In genomic region chr18:37669991-37670534, GRCh38 we compare ENCODE assay signal across 29 cellular contexts.
A peak's percentile ranks its signal among the peaks of the same experiment; 100 is the strongest.
DNase-seq lines count a peak whose midpoint lies in the region; TF ChIP-seq lines count a peak whose summit lies in the region.
"Had no signal": no experiment of that assay in that cellular context is flagged by ENCODE, and none has a peak within 500 bp of the region (broad histone marks: within the 10 kb centered on the region; RNA-seq: fewer than 3 reads in every experiment).

No MANE protein-coding gene starts in this region.

- POLR2A ChIA-PET in PC-9 (lab: Charles Lee; ENCODE audit: unreplicated experiment) = no interaction called here
- POLR2A ChIA-PET in CD4-positive, alpha-beta memory T cell (lab: Charles Lee; ENCODE audit: partially characterized antibody) = no interaction called here

- H3K4me3 ChIP-seq in mammary epithelial cell (replicated peaks in 1 of 3; ENCODE audit: insufficient read depth in 1 of 3, low read depth in 2 of 3, low read length in 3 of 3) (no peak overlapping the region), PC-9 (no peak overlapping the region; the same call in 1 of the 2 replicates), testis (peak overlapping the region in 1 of 2 donors; percentile 33)
- no peak overlapping the region for H3K4me3 ChIP-seq in CD4-positive, alpha-beta memory T cell (ENCODE audit: low read length in 2 of 2)
- H3K4me3 ChIP-seq: cardiac muscle cell, colonic mucosa, MG63, transverse colon had no signal

- H2AFZ ChIP-seq in mammary epithelial cell (ENCODE audit: low read depth, low read length) = no peak overlapping the region
- no peak overlapping the region for H2AFZ ChIP-seq in PC-9

- intact Hi-C loops in mammary epithelial cell (cut with micrococcal nuclease) (no loop called here), PC-9 (cut with micrococcal nuclease; ENCODE audit: unreplicated experiment) (no loop called here), testis (cut with DNase I; ENCODE audit: low total_unique reads) (no loop called here)
- intact Hi-C loops in CD4-positive, alpha-beta memory T cell (cut with micrococcal nuclease) = no loop called here

- BruUV-seq in mammary epithelial cell (replicated peaks; lab: Mats Ljungman, UMichigan) (no TSS peak), PC-9 (replicated peaks; lab: Mats Ljungman, UMichigan) (no TSS peak)

- no peaks in the 10 kb centered on the region for H3K36me3 ChIP-seq in mammary epithelial cell (ENCODE audit: insufficient read depth, low read length)
- H3K36me3 ChIP-seq in PC-9 (ENCODE audit: low read depth) = no peaks in the 10 kb centered on the region
- H3K36me3 ChIP-seq in testis (ENCODE audit: low read depth, missing control alignments) = no peaks in the 10 kb centered on the region
- no peaks in the 10 kb centered on the region for H3K36me3 ChIP-seq in CD4-positive, alpha-beta memory T cell (ENCODE audit: insufficient read depth, low read length)
- H3K36me3 ChIP-seq: cardiac muscle cell, colonic mucosa, MG63, transverse colon had no signal

- H3K27me3 ChIP-seq in mammary epithelial cell (ENCODE audit: insufficient read depth, low read length) (no peaks in the 10 kb centered on the region), PC-9 (ENCODE audit: insufficient read depth, low read depth) (no peaks in the 10 kb centered on the region), testis (no peaks in the 10 kb centered on the region)
- H3K27me3 ChIP-seq in CD4-positive, alpha-beta memory T cell (ENCODE audit: insufficient read depth, low read length) = no peaks in the 10 kb centered on the region
- H3K27me3 ChIP-seq: cardiac muscle cell, colonic mucosa, MG63, transverse colon had no signal

- no peaks in the 10 kb centered on the region for H3K9me2 ChIP-seq in PC-9 (ENCODE audit: insufficient read depth)

- WGBS in mammary epithelial cell (ENCODE audit: low coverage, missing lambda C conversion rate) = 87% methylated on average over 15 of the region's 17 CpGs
- 75 to 83% methylated on average over 13 to 17 of the region's 17 CpGs for WGBS in testis, 2 donors

- CTCF ChIA-PET in mammary epithelial cell (lab: Charles Lee; ENCODE audit: low non-redundant PET) = no interaction called here
- CTCF ChIA-PET in PC-9 (lab: Charles Lee) = no interaction called here
- CTCF ChIA-PET in CD4-positive, alpha-beta memory T cell (lab: Charles Lee; ENCODE audit: partially characterized antibody) = no interaction called here

- in situ Hi-C loops in T47D (cut with HindIII; ENCODE audit: low pct_unique_long_range_greater_than_20kb, low sequenced_read_pairs) (no loop called here), mammary epithelial cell (cut with MboI; ENCODE audit: low sequenced_read_pairs in 2 of 2) (no loop called here)

- no peak overlapping the region for H3K4me2 ChIP-seq in mammary epithelial cell (ENCODE audit: insufficient read depth, low read depth, low read length)
- H3K4me2 ChIP-seq in PC-9 = peak overlapping the region; percentile 3; the same call in 1 of the 2 replicates

- no peaks in the 10 kb centered on the region for H3K27me3 Mint-ChIP-seq in CD4-positive, alpha-beta memory T cell
- H3K27me3 Mint-ChIP-seq: activated naive CD8-positive, alpha-beta T cell treated with anti-CD3 and anti-CD28 coated beads for 36 hours; CD4-positive, alpha-beta T cell; stimulated activated naive CD8-positive, alpha-beta T cell treated with anti-CD3 and anti-CD28 coated beads, Interleukin-15, amount 100 ng/mL, for 72 hours had no signal

- H3K27ac ChIP-seq in mammary epithelial cell (ENCODE audit: insufficient read depth, low read depth, low read length) = no peak overlapping the region
- no peak overlapping the region for H3K27ac ChIP-seq in PC-9
- no peak overlapping the region for H3K27ac ChIP-seq in testis
- H3K27ac ChIP-seq in CD4-positive, alpha-beta memory T cell (ENCODE audit: low read depth, low read length) = no peak overlapping the region
- no peak overlapping the region for H3K27ac ChIP-seq in substantia nigra (ENCODE audit: low read depth, low read length, poor library complexity, severe bottlenecking)
- H3K27ac ChIP-seq: cardiac muscle cell, colonic mucosa, transverse colon had no signal

- no peak overlapping the region for H3K27ac Mint-ChIP-seq in CD4-positive, alpha-beta memory T cell
- H3K27ac Mint-ChIP-seq: activated CD8-positive, alpha-beta T cell treated with anti-CD3 and anti-CD28 coated beads, Interleukin-2, amount 10 ng/mL, durations not matched to agents 7 days and 5 days; activated naive CD8-positive, alpha-beta T cell treated with anti-CD3 and anti-CD28 coated beads for 36 hours; CD4-positive, alpha-beta T cell; immature natural killer cell; stimulated activated naive CD8-positive, alpha-beta T cell treated with anti-CD3 and anti-CD28 coated beads, Interleukin-15, amount 100 ng/mL, for 72 hours had no signal

- no peaks in the 10 kb centered on the region for H3K4me1 ChIP-seq in mammary epithelial cell (ENCODE audit: insufficient read depth, low read length)
- no peaks in the 10 kb centered on the region for H3K4me1 ChIP-seq in PC-9 (replicated peaks; ENCODE audit: insufficient read depth)
- no peaks in the 10 kb centered on the region for H3K4me1 ChIP-seq in testis
- H3K4me1 ChIP-seq in CD4-positive, alpha-beta memory T cell (ENCODE audit: insufficient read depth, low read length) = no peaks in the 10 kb centered on the region
- H3K4me1 ChIP-seq: colonic mucosa, transverse colon had no signal

- H3K9ac ChIP-seq in mammary epithelial cell (ENCODE audit: insufficient read depth, low read length) = no peak overlapping the region

- H4K20me1 ChIP-seq in mammary epithelial cell (ENCODE audit: insufficient read depth, low read length) (no peaks in the 10 kb centered on the region), PC-9 (ENCODE audit: insufficient read depth) (no peaks in the 10 kb centered on the region)

- TF ChIP-seq POLR2A in testis (IDR thresholded peaks at IDR 0.05) = no peak

- H3K79me2 ChIP-seq in mammary epithelial cell (ENCODE audit: insufficient read depth, low read length) (no peaks in the 10 kb centered on the region), PC-9 (ENCODE audit: low read depth) (no peaks in the 10 kb centered on the region)

- no peaks in the 10 kb centered on the region for H3F3A ChIP-seq in PC-9 (ENCODE audit: insufficient read depth, low read depth)

- no peaks in the 10 kb centered on the region for H3K36me3 Mint-ChIP-seq in CD4-positive, alpha-beta memory T cell
- H3K36me3 Mint-ChIP-seq: activated naive CD8-positive, alpha-beta T cell treated with anti-CD3 and anti-CD28 coated beads for 36 hours; immature natural killer cell had no signal

- peaks cover 0 to 8% (median under 1%) of the 10 kb centered on the region in 8 donors for H3K9me3 Mint-ChIP-seq in CD4-positive, alpha-beta memory T cell
- H3K9me3 Mint-ChIP-seq: activated naive CD8-positive, alpha-beta T cell treated with anti-CD3 and anti-CD28 coated beads for 36 hours; CD4-positive, alpha-beta T cell had no signal

- H3K9me3 ChIP-seq in mammary epithelial cell (replicated peaks; ENCODE audit: insufficient read depth, low read length) (peaks cover 15% of the 10 kb centered on the region), PC-9 (ENCODE audit: insufficient read depth, low read depth) (no peaks in the 10 kb centered on the region), testis (no peaks in the 10 kb centered on the region)
- no peaks in the 10 kb centered on the region for H3K9me3 ChIP-seq in CD4-positive, alpha-beta memory T cell (ENCODE audit: control insufficient read depth in 1 of 2, low read length in 2 of 2)
- H3K9me3 ChIP-seq: colonic mucosa, MG63, transverse colon had no signal

- no peaks in the 10 kb centered on the region for H3K4me1 Mint-ChIP-seq in CD4-positive, alpha-beta memory T cell
- H3K4me1 Mint-ChIP-seq: activated naive CD8-positive, alpha-beta T cell treated with anti-CD3 and anti-CD28 coated beads for 36 hours; immature natural killer cell; stimulated activated naive CD8-positive, alpha-beta T cell treated with anti-CD3 and anti-CD28 coated beads, Interleukin-15, amount 100 ng/mL, for 72 hours had no signal

- no peak for TF ChIP-seq CTCF in mammary epithelial cell (conservative IDR thresholded peaks at IDR 0.05 in 1 of 2, IDR thresholded peaks at IDR 0.05 in 1 of 2; ENCODE audit: extremely low read depth in 1 of 2, insufficient read depth in 1 of 2, low read depth in 1 of 2, low read length in 2 of 2)
- TF ChIP-seq CTCF in PC-9 (conservative IDR thresholded peaks at IDR 0.05) = no peak
- TF ChIP-seq CTCF in testis (IDR thresholded peaks at IDR 0.05) = no peak

- DNase-seq in T47D (ENCODE audit: low read depth in 1 of 2, low spot score in 1 of 2) (peak; percentile 3 to 51), mammary epithelial cell (no peak), PC-9 (peak in 1 of 2 experiments; percentile 80), iPS-NIHi7 (ENCODE audit: extremely low spot score) (peak; percentile 27), testis (peak; percentile 78), substantia nigra (lab: John Stamatoyannopoulos, UW) (no peak), NCI-H748 (lab: John Stamatoyannopoulos, UW; ENCODE audit: unreplicated experiment) (no peak)
- DNase-seq in CD4-positive, alpha-beta memory T cell = no peak
- DNase-seq: activated CD4-positive, CD25-positive, alpha-beta regulatory T cell treated with anti-CD3 and anti-CD28 coated beads, Interleukin-2, amount 50 U/mL, for 72 hours; activated CD8-positive, alpha-beta T cell treated with anti-CD3 and anti-CD28 coated beads, Interleukin-2, amount 10 ng/mL, durations not matched to agents 7 days and 5 days; activated naive CD8-positive, alpha-beta T cell treated with anti-CD3 and anti-CD28 coated beads for 36 hours; AML-193; aorta; CD4-positive, alpha-beta T cell; colonic mucosa; DMS79; effector memory CD4-positive, alpha-beta T cell; foreskin melanocyte; GDM1; immature natural killer cell; KBM-7; MG63; NCI-H1694; NCI-H524 treated with DMSO at 0.1 percent for 48 hours; small intestine; stimulated activated CD8-positive, alpha-beta memory T cell treated with anti-CD3 and anti-CD28 coated beads, Interleukin-4, amount 100 ng/mL, for 48 hours; stimulated activated naive CD8-positive, alpha-beta T cell treated with anti-CD3 and anti-CD28 coated beads, Interleukin-15, amount 100 ng/mL, for 72 hours; transverse colon had no signal

- dilution Hi-C loops in mammary epithelial cell (cut with HindIII; ENCODE audit: low sequenced_read_pairs) = no loop called here

- no peak overlapping the region for H3K4me3 Mint-ChIP-seq in CD4-positive, alpha-beta memory T cell
- H3K4me3 Mint-ChIP-seq: activated CD8-positive, alpha-beta T cell treated with anti-CD3 and anti-CD28 coated beads, Interleukin-2, amount 10 ng/mL, durations not matched to agents 7 days and 5 days; activated naive CD8-positive, alpha-beta T cell treated with anti-CD3 and anti-CD28 coated beads for 36 hours; CD4-positive, alpha-beta T cell; immature natural killer cell; stimulated activated naive CD8-positive, alpha-beta T cell treated with anti-CD3 and anti-CD28 coated beads, Interleukin-15, amount 100 ng/mL, for 72 hours had no signal

Comparison
In these comparisons a context has a peak if more than half of its experiments do, and no peak if none do; other contexts are left out.
1. DNase-seq: peak in T47D (2 of 2), iPS-NIHi7 (single experiment) and testis (single experiment); none in mammary epithelial cell (single experiment), CD4-positive, alpha-beta memory T cell (0 of 5), substantia nigra (0 of 49) and NCI-H748 (single experiment).